ENCODE assay signal across 16 cellular contexts in the genomic region with DNA sequence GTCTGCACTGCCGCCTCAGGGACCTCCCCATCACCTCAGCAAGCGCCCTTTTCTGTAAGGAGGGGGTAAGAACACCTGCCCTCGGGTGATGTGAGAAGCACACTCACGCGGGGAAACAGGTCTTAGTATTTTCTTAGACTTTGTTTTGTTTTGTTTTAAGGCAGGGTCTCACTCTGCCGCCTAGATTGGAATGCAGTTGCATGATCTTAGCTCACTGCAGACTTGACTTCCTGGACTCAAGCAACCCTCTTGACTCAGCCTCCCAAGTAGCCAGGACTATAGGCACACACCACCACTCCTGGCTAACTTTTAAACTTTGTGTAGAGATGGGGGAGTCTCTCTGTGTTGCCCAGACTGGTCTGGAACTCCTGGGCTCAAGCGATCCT. TPM values are rescaled to one million over a fixed set of nuclear protein-coding genes. Genes with fewer than 3 reads are reported as not detected.
DNase-seq lines count a peak whose midpoint lies in the region; ATAC-seq and TF ChIP-seq lines count a peak whose summit lies in the region.
"Had no signal": no experiment of that assay in that cellular context is flagged by ENCODE, and none has a peak within 500 bp of the region (broad histone marks: within the 10 kb centered on the region; RNA-seq: fewer than 3 reads in every experiment).

No MANE protein-coding gene starts in this region.

- DNase-seq in activated CD8-positive, alpha-beta T cell treated with anti-CD3 and anti-CD28 coated beads, Interleukin-2, amount 10 ng/mL, durations not matched to agents 7 days and 5 days: no peak
- DNase-seq in activated CD8-positive, alpha-beta T cell treated with anti-CD3 and anti-CD28 coated beads for 36 hours: no peak
- DNase-seq in astrocyte of the hippocampus (ENCODE audit: low read depth, low spot score) (peak; percentile 50), immature natural killer cell (no peak), stomach (no peak)
- DNase-seq: activated T-cell treated with anti-CD3 and anti-CD28 coated beads, Interleukin-2, amount 50 U/mL, for 24 hours; dermis blood vessel endothelial cell; DMS79; glutamatergic neuron; Karpas-422 had no signal

- H3K4me1 Mint-ChIP-seq in activated CD8-positive, alpha-beta T cell treated with anti-CD3 and anti-CD28 coated beads, Interleukin-2, amount 10 ng/mL, durations not matched to agents 7 days and 5 days (ENCODE audit: low read depth): peaks cover 67% of the 10 kb centered on the region
- peaks cover 37% of the 10 kb centered on the region for H3K4me1 Mint-ChIP-seq in activated CD8-positive, alpha-beta T cell treated with anti-CD3 and anti-CD28 coated beads for 36 hours (ENCODE audit: low read depth)
- peaks cover 58 to 72% of the 10 kb centered on the region in 2 donors for H3K4me1 Mint-ChIP-seq in immature natural killer cell

- peaks cover 3% of the 10 kb centered on the region for H3K36me3 Mint-ChIP-seq in activated CD8-positive, alpha-beta T cell treated with anti-CD3 and anti-CD28 coated beads, Interleukin-2, amount 10 ng/mL, durations not matched to agents 7 days and 5 days (ENCODE audit: low read depth)
- H3K36me3 Mint-ChIP-seq in activated CD8-positive, alpha-beta T cell treated with anti-CD3 and anti-CD28 coated beads for 36 hours (ENCODE audit: low read depth): peaks cover 2% of the 10 kb centered on the region
- H3K36me3 Mint-ChIP-seq in immature natural killer cell: no peaks in the 10 kb centered on the region

- H3K27me3 Mint-ChIP-seq in activated CD8-positive, alpha-beta T cell treated with anti-CD3 and anti-CD28 coated beads, Interleukin-2, amount 10 ng/mL, durations not matched to agents 7 days and 5 days (ENCODE audit: low read depth): no peaks in the 10 kb centered on the region
- H3K27me3 Mint-ChIP-seq in activated CD8-positive, alpha-beta T cell treated with anti-CD3 and anti-CD28 coated beads for 36 hours: no peaks in the 10 kb centered on the region
- H3K27me3 Mint-ChIP-seq in immature natural killer cell (ENCODE audit: low read depth in 3 of 3): peaks cover 16 to 23% (median 19%) of the 10 kb centered on the region in 3 donors
- H3K27me3 Mint-ChIP-seq: activated T-cell treated with anti-CD3 and anti-CD28 coated beads, Interleukin-2, amount 50 U/mL, for 24 hours had no signal

- no peak overlapping the region for H3K4me3 Mint-ChIP-seq in activated CD8-positive, alpha-beta T cell treated with anti-CD3 and anti-CD28 coated beads, Interleukin-2, amount 10 ng/mL, durations not matched to agents 7 days and 5 days
- no peak overlapping the region for H3K4me3 Mint-ChIP-seq in activated CD8-positive, alpha-beta T cell treated with anti-CD3 and anti-CD28 coated beads for 36 hours
- no peak overlapping the region for H3K4me3 Mint-ChIP-seq in immature natural killer cell
- H3K4me3 Mint-ChIP-seq: activated T-cell treated with anti-CD3 and anti-CD28 coated beads, Interleukin-2, amount 50 U/mL, for 24 hours had no signal

- no peak for TF ChIP-seq EP300 in stomach (IDR thresholded peaks at IDR 0.05)

- POLR2A ChIA-PET in activated CD8-positive, alpha-beta T cell treated with anti-CD3 and anti-CD28 coated beads, Interleukin-2, amount 10 ng/mL, durations not matched to agents 7 days and 5 days (lab: Charles Lee): no interaction called here
- POLR2A ChIA-PET in activated CD8-positive, alpha-beta T cell treated with anti-CD3 and anti-CD28 coated beads for 36 hours (lab: Charles Lee): no interaction called here

- ATAC-seq in activated CD8-positive, alpha-beta T cell treated with anti-CD3 and anti-CD28 coated beads, Interleukin-2, amount 10 ng/mL, durations not matched to agents 7 days and 5 days: no peak
- no peak for ATAC-seq in activated CD8-positive, alpha-beta T cell treated with anti-CD3 and anti-CD28 coated beads for 36 hours
- ATAC-seq in GM21367 (IDR thresholded peaks at IDR 0.05; ENCODE audit: unreplicated experiment) (no peak), GM21717 (IDR thresholded peaks at IDR 0.05; ENCODE audit: unreplicated experiment) (no peak), GM19463 (IDR thresholded peaks at IDR 0.05; ENCODE audit: unreplicated experiment) (no peak)
- ATAC-seq: lower lobe of right lung had no signal

- TF ChIP-seq CTCF in activated CD8-positive, alpha-beta T cell treated with anti-CD3 and anti-CD28 coated beads for 36 hours (IDR thresholded peaks at IDR 0.05): no peak
- TF ChIP-seq CTCF in stomach (IDR thresholded peaks at IDR 0.05): no peak

- no peaks in the 10 kb centered on the region for H3K36me3 ChIP-seq in stomach
- H3K36me3 ChIP-seq: lower lobe of right lung had no signal

- TF ChIP-seq POLR2A in stomach (IDR thresholded peaks at IDR 0.05): no peak

- WGBS in stomach, 5 donors: 76 to 85% (median 79%) methylated on average over 7 of the region's 7 CpGs

- peak overlapping the region in 4 of 5 donors; percentile 26 to 94 (median 77) for H3K27ac ChIP-seq in stomach
- H3K27ac ChIP-seq: lower lobe of right lung, PC-9 had no signal

- intact Hi-C loops in activated CD8-positive, alpha-beta T cell treated with anti-CD3 and anti-CD28 coated beads for 36 hours (cut with micrococcal nuclease): no loop called here
- intact Hi-C loops in stomach (cut with DNase I; ENCODE audit: low total_unique reads): no loop called here

- no peak overlapping the region for H3K4me3 ChIP-seq in stomach
- H3K4me3 ChIP-seq: lower lobe of right lung, PC-9 had no signal

- peak overlapping the region; percentile 92 for H3K27ac Mint-ChIP-seq in activated CD8-positive, alpha-beta T cell treated with anti-CD3 and anti-CD28 coated beads, Interleukin-2, amount 10 ng/mL, durations not matched to agents 7 days and 5 days
- no peak overlapping the region for H3K27ac Mint-ChIP-seq in activated CD8-positive, alpha-beta T cell treated with anti-CD3 and anti-CD28 coated beads for 36 hours
- H3K27ac Mint-ChIP-seq in immature natural killer cell: peak overlapping the region; percentile 91 to 100 (median 98)
- H3K27ac Mint-ChIP-seq: activated T-cell treated with anti-CD3 and anti-CD28 coated beads, Interleukin-2, amount 50 U/mL, for 24 hours had no signal

- CTCF ChIA-PET in activated CD8-positive, alpha-beta T cell treated with anti-CD3 and anti-CD28 coated beads, Interleukin-2, amount 10 ng/mL, durations not matched to agents 7 days and 5 days (lab: Charles Lee): no interaction called here
- CTCF ChIA-PET in activated CD8-positive, alpha-beta T cell treated with anti-CD3 and anti-CD28 coated beads for 36 hours (lab: Charles Lee): no interaction called here

- no peaks in the 10 kb centered on the region for H3K27me3 ChIP-seq in stomach

- peaks cover 14 to 75% (median 45%) of the 10 kb centered on the region in 4 donors for H3K4me1 ChIP-seq in stomach

- H3K9me3 Mint-ChIP-seq in activated CD8-positive, alpha-beta T cell treated with anti-CD3 and anti-CD28 coated beads, Interleukin-2, amount 10 ng/mL, durations not matched to agents 7 days and 5 days (ENCODE audit: insufficient read depth): no peaks in the 10 kb centered on the region
- peaks cover 3% of the 10 kb centered on the region for H3K9me3 Mint-ChIP-seq in activated CD8-positive, alpha-beta T cell treated with anti-CD3 and anti-CD28 coated beads for 36 hours
- H3K9me3 Mint-ChIP-seq in immature natural killer cell: no peaks in the 10 kb centered on the region
- H3K9me3 Mint-ChIP-seq: activated T-cell treated with anti-CD3 and anti-CD28 coated beads, Interleukin-2, amount 50 U/mL, for 24 hours had no signal

- H3K9me3 ChIP-seq in stomach: no peaks in the 10 kb centered on the region
- H3K9me3 ChIP-seq: lower lobe of right lung had no signal

RNA-seq across cellular contexts. Expression of gene RAMP1, which starts 37.1 kb away (rescaled TPM):
- 1 to 10 TPM; 5.8 to 5.9 TPM for total RNA-seq in activated CD8-positive, alpha-beta T cell treated with anti-CD3 and anti-CD28 coated beads, Interleukin-2, amount 10 ng/mL, durations not matched to agents 7 days and 5 days
- 1 to 10 TPM; 1.0 to 1.4 TPM for total RNA-seq in activated CD8-positive, alpha-beta T cell treated with anti-CD3 and anti-CD28 coated beads for 36 hours
- polyA plus RNA-seq in immature natural killer cell (100 to 1,000 TPM in 1 of 3 donors, 10 to 100 TPM in 2; 70.8 to 292 (median 96.5) TPM), stomach (100 to 1,000 TPM in 1 of 3 donors, 10 to 100 TPM in 2; 14.1 to 101 (median 32.3) TPM)
- 100 to 1,000 TPM in 1 of 5 donors, 10 to 100 TPM in 3, under 1 TPM in 1; 0.87 to 113 (median 31.4) TPM for total RNA-seq in stomach
- total RNA-seq: pulmonary artery endothelial cell had no signal
